ENCODE assay signal across 15 cellular contexts in genomic region chr1:202658766-202659165, GRCh38. TPM values are rescaled to one million over a fixed set of nuclear protein-coding genes. Genes with fewer than 3 reads are reported as not detected.
DNase-seq lines count a peak whose midpoint lies in the region; ATAC-seq and TF ChIP-seq lines count a peak whose summit lies in the region.
"Had no signal": no experiment of that assay in that cellular context is flagged by ENCODE, and none has a peak within 500 bp of the region (broad histone marks: within the 10 kb centered on the region; RNA-seq: fewer than 3 reads in every experiment).

No MANE protein-coding gene starts in this region.

- DNase-seq in NCI-H1417 (lab: John Stamatoyannopoulos, UW) (peak in 2 of 3 experiments; percentile 26 to 96), NCI-H1417 treated with DMSO at 0.1 percent for 48 hours (lab: John Stamatoyannopoulos, UW) (no peak), NCI-H2107 treated with DMSO at 0.1 percent for 48 hours (lab: John Stamatoyannopoulos, UW; ENCODE audit: unreplicated experiment) (peak; percentile 50), NCI-H82 treated with DMSO at 0.1 percent for 48 hours (lab: John Stamatoyannopoulos, UW; ENCODE audit: unreplicated experiment) (peak; percentile 86), MV-4-11 (lab: John Stamatoyannopoulos, UW) (no peak), amygdala (lab: John Stamatoyannopoulos, UW) (no peak), natural killer cell (no peak)
- DNase-seq: 8988T; CD8-positive, alpha-beta T cell; HFFc6; NCI-H146; NCI-H526; T-helper 17 cell had no signal

- no peaks in the 10 kb centered on the region for H3K4me1 Mint-ChIP-seq in natural killer cell
- H3K4me1 Mint-ChIP-seq: T-helper 17 cell had no signal

- intact Hi-C loops in natural killer cell (cut with micrococcal nuclease): no loop called here

- TF ChIP-seq CTCF in natural killer cell (IDR thresholded peaks at IDR 0.05): no peak

- no peak overlapping the region for H3K4me3 Mint-ChIP-seq in natural killer cell
- H3K4me3 Mint-ChIP-seq: CD8-positive, alpha-beta T cell; HFFc6; T-helper 17 cell had no signal

- no peaks in the 10 kb centered on the region for H3K36me3 Mint-ChIP-seq in natural killer cell
- H3K36me3 Mint-ChIP-seq: CD8-positive, alpha-beta T cell had no signal

- ATAC-seq in HG03095 (IDR thresholded peaks at IDR 0.05; ENCODE audit: unreplicated experiment): no peak
- no peak for ATAC-seq in natural killer cell
- ATAC-seq: CD8-positive, alpha-beta T cell; K562; T-helper 17 cell had no signal

- peaks cover 39 to 63% of the 10 kb centered on the region in 2 donors for H3K27me3 Mint-ChIP-seq in natural killer cell (ENCODE audit: low read depth in 2 of 2)

- H3K9me3 Mint-ChIP-seq in natural killer cell: no peaks in the 10 kb centered on the region
- H3K9me3 Mint-ChIP-seq: CD8-positive, alpha-beta T cell; HFFc6 had no signal

- H3K27ac Mint-ChIP-seq in natural killer cell: no peak overlapping the region
- H3K27ac Mint-ChIP-seq: CD8-positive, alpha-beta T cell; HFFc6; T-helper 17 cell had no signal

RNA-seq across cellular contexts. Expression of gene SYT2, which starts 51.5 kb away (rescaled TPM):
- not detected for total RNA-seq in natural killer cell
- total RNA-seq: CD8-positive, alpha-beta T cell; K562; T-helper 17 cell had no signal

Comparison
In these comparisons a context has a peak if more than half of its experiments do, and no peak if none do; other contexts are left out.
1. DNase-seq: peak in NCI-H1417 (2 of 3), NCI-H2107 treated with DMSO at 0.1 percent for 48 hours (single experiment) and NCI-H82 treated with DMSO at 0.1 percent for 48 hours (single experiment); none in NCI-H1417 treated with DMSO at 0.1 percent for 48 hours (single experiment), MV-4-11 (single experiment), amygdala (0 of 56) and natural killer cell (single experiment).